In the genomic region with DNA sequence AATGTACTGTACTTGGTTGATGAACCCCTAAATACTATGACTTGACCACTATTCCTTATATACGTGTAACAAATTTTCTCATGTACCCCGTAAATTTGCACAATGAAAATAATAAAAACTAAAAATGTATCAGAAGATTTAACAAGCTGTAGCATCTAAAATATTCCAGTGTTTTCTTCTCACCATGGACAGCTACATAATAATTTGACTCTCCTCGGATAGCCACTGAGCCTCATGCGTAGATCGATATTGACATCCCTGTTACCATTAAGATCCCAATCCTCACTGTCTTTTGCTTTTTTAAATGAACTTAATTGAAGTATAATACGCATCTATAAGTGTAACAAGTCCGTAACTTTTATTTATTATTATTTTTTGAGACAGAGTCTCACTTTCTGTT, we compare ENCODE assay signal across 35 cellular contexts.
DNase-seq lines count a peak whose midpoint lies in the region; ATAC-seq, FAIRE-seq and TF ChIP-seq lines count a peak whose summit lies in the region.
"Had no signal": no experiment of that assay in that cellular context is flagged by ENCODE, and none has a peak within 500 bp of the region (broad histone marks: within the 10 kb centered on the region; RNA-seq: fewer than 3 reads in every experiment).

No MANE protein-coding gene starts in this region.

- peaks cover 3% of the 10 kb centered on the region for H3K27me3 Mint-ChIP-seq in CD8-positive, alpha-beta T cell (ENCODE audit: low read depth)
- H3K27me3 Mint-ChIP-seq: B cell had no signal

- no peak overlapping the region for H3K27ac ChIP-seq in SK-N-SH (ENCODE audit: low read depth in 2 of 2, low read length in 1 of 2)
- H3K27ac ChIP-seq in A549: no peak overlapping the region
- H3K27ac ChIP-seq in HEK293 (ENCODE audit: extremely low read depth, low read depth, low read length): no peak overlapping the region
- H3K27ac ChIP-seq in heart left ventricle: no peak overlapping the region
- no peak overlapping the region for H3K27ac ChIP-seq in CD8-positive, alpha-beta T cell (ENCODE audit: low read depth, low read length)
- H3K27ac ChIP-seq: 22Rv1; BLaER1; BLaER1 treated with 17β-estradiol and CSF1 and Interleukin-3, amounts not matched to agents 10 nM and 100 nM; C4-2B had no signal

- intact Hi-C loops in heart left ventricle (cut with DNase I): no loop called here
- intact Hi-C loops in Right ventricle myocardium inferior (cut with DNase I): no loop called here
- intact Hi-C loops in CD8-positive, alpha-beta T cell (cut with DNase I, micrococcal nuclease): no loop called here

- TF ChIP-seq CTCF in SK-N-SH (IDR thresholded peaks at IDR 0.05): no peak
- TF ChIP-seq CTCF in A549 (IDR thresholded peaks at IDR 0.05): no peak
- TF ChIP-seq CTCF in HEK293 (tag by site-specific recombination; IDR thresholded peaks at IDR 0.05): no peak
- TF ChIP-seq CTCF in heart left ventricle (IDR thresholded peaks at IDR 0.05): no peak
- no peak for TF ChIP-seq CTCF in CD8-positive, alpha-beta T cell (IDR thresholded peaks at IDR 0.05)

- no peaks in the 10 kb centered on the region for H3K79me2 ChIP-seq in SK-N-SH (ENCODE audit: insufficient read depth)

- H3F3A ChIP-seq in SK-N-SH (replicated peaks; ENCODE audit: insufficient read depth): no peaks in the 10 kb centered on the region

- H3K4me3 Mint-ChIP-seq in CD8-positive, alpha-beta T cell: no peak overlapping the region
- H3K4me3 Mint-ChIP-seq: B cell; CD14-positive monocyte; CD4-positive, alpha-beta memory T cell; CD4-positive, alpha-beta T cell; CD8-positive, alpha-beta memory T cell had no signal

- no peak for FAIRE-seq in A549 (lab: Jason Lieb, UNC)
- FAIRE-seq: A204.1, D721Med had no signal

- no peak overlapping the region for H3K4me2 ChIP-seq in SK-N-SH
- no peak overlapping the region for H3K4me2 ChIP-seq in A549
- H3K4me2 ChIP-seq: BLaER1; BLaER1 treated with 17β-estradiol and CSF1 and Interleukin-3, amounts not matched to agents 10 nM and 100 nM had no signal

- H3K36me3 Mint-ChIP-seq in CD8-positive, alpha-beta T cell: no peaks in the 10 kb centered on the region
- H3K36me3 Mint-ChIP-seq: CD14-positive monocyte; CD4-positive, alpha-beta memory T cell; CD4-positive, CD25-positive, alpha-beta regulatory T cell; CD8-positive, alpha-beta memory T cell had no signal

- ATAC-seq in SK-N-SH treated with all-trans-retinoic acid at 6 μM for 48 hours (no peak), A549 (no peak), heart left ventricle (no peak), Right ventricle myocardium inferior (no peak)
- no peak for ATAC-seq in CD8-positive, alpha-beta T cell

- H3K4me3 ChIP-seq in SK-N-SH (ENCODE audit: low read depth in 2 of 2, low read length in 1 of 2) (no peak overlapping the region), A549 (no peak overlapping the region), HEK293 (ENCODE audit: low read depth, low read length) (no peak overlapping the region), heart left ventricle (no peak overlapping the region)
- H3K4me3 ChIP-seq in CD8-positive, alpha-beta T cell (ENCODE audit: low read depth, low read length): no peak overlapping the region
- H3K4me3 ChIP-seq: BLaER1; BLaER1 treated with 17β-estradiol and CSF1 and Interleukin-3, amounts not matched to agents 10 nM and 100 nM had no signal

- H3K9me3 ChIP-seq in SK-N-SH (no peaks in the 10 kb centered on the region), A549 (no peaks in the 10 kb centered on the region), HEK293 (ENCODE audit: control insufficient read depth, insufficient read depth, low read depth, low read length) (no peaks in the 10 kb centered on the region), heart left ventricle (no peaks in the 10 kb centered on the region)
- no peaks in the 10 kb centered on the region for H3K9me3 ChIP-seq in CD8-positive, alpha-beta T cell (ENCODE audit: low read length)
- H3K9me3 ChIP-seq: BE2C, BLaER1, Caco-2 had no signal

- H3K4me1 ChIP-seq in SK-N-SH (ENCODE audit: control insufficient read depth in 1 of 2, insufficient read depth in 2 of 2, low read depth in 1 of 2, low read length in 1 of 2) (no peaks in the 10 kb centered on the region), A549 (no peaks in the 10 kb centered on the region), HEK293 (ENCODE audit: control insufficient read depth, insufficient read depth, low read length) (no peaks in the 10 kb centered on the region), heart left ventricle (no peaks in the 10 kb centered on the region)
- no peaks in the 10 kb centered on the region for H3K4me1 ChIP-seq in CD8-positive, alpha-beta T cell (ENCODE audit: insufficient read depth, low read length)
- H3K4me1 ChIP-seq: BE2C; BLaER1; BLaER1 treated with 17β-estradiol and CSF1 and Interleukin-3, amounts not matched to agents 10 nM and 100 nM; Caco-2 had no signal

- no peak overlapping the region for H3K9ac ChIP-seq in SK-N-SH
- H3K9ac ChIP-seq: BLaER1; BLaER1 treated with 17β-estradiol and CSF1 and Interleukin-3, amounts not matched to agents 10 nM and 100 nM had no signal

- no peaks in the 10 kb centered on the region for H4K20me1 ChIP-seq in SK-N-SH (ENCODE audit: insufficient read depth)
- H4K20me1 ChIP-seq: BLaER1; BLaER1 treated with 17β-estradiol and CSF1 and Interleukin-3, amounts not matched to agents 10 nM and 100 nM had no signal

- TF ChIP-seq POLR2A in A549 (IDR thresholded peaks at IDR 0.05; ENCODE audit: low read length) (no peak), heart left ventricle (IDR thresholded peaks at IDR 0.05) (no peak)

- TF ChIP-seq RAD21 in SK-N-SH (IDR thresholded peaks at IDR 0.05; ENCODE audit: low read length): no peak
- TF ChIP-seq RAD21 in A549 (conservative IDR thresholded peaks at IDR 0.05 in 1 of 2, IDR thresholded peaks at IDR 0.05 in 1 of 2): no peak
- TF ChIP-seq RAD21 in Ishikawa (IDR thresholded peaks at IDR 0.05; ENCODE audit: low read depth): no peak

- H2AFZ ChIP-seq in SK-N-SH (ENCODE audit: low read depth): no peak overlapping the region

- no peaks in the 10 kb centered on the region for H3K27me3 ChIP-seq in SK-N-SH (ENCODE audit: insufficient read depth)
- H3K27me3 ChIP-seq in heart left ventricle: peaks cover 0 to 4% (median 0%) of the 10 kb centered on the region in 9 donors
- no peaks in the 10 kb centered on the region for H3K27me3 ChIP-seq in CD8-positive, alpha-beta T cell (ENCODE audit: insufficient read depth, low read length)
- H3K27me3 ChIP-seq: BE2C; BLaER1; BLaER1 treated with 17β-estradiol and CSF1 and Interleukin-3, amounts not matched to agents 10 nM and 100 nM had no signal

- POLR2A ChIA-PET in SK-N-SH (lab: Yijun Ruan, JAX) (no interaction called here), A549 (lab: Yijun Ruan, JAX) (no interaction called here), HEK293 (lab: Yijun Ruan, JAX) (no interaction called here)
- POLR2A ChIA-PET in CD8-positive, alpha-beta T cell (lab: Charles Lee): no interaction called here

- H3K27ac Mint-ChIP-seq in CD8-positive, alpha-beta T cell: no peak overlapping the region
- H3K27ac Mint-ChIP-seq: B cell; CD14-positive monocyte; CD4-positive, alpha-beta T cell; CD4-positive, CD25-positive, alpha-beta regulatory T cell; CD8-positive, alpha-beta memory T cell had no signal

- H3K4me1 Mint-ChIP-seq in CD8-positive, alpha-beta T cell (ENCODE audit: low read depth): no peaks in the 10 kb centered on the region
- H3K4me1 Mint-ChIP-seq: CD14-positive monocyte; CD4-positive, alpha-beta memory T cell; CD4-positive, CD25-positive, alpha-beta regulatory T cell; CD8-positive, alpha-beta memory T cell had no signal

- no peaks in the 10 kb centered on the region for H3K9me3 Mint-ChIP-seq in CD8-positive, alpha-beta T cell
- H3K9me3 Mint-ChIP-seq: CD4-positive, alpha-beta T cell; CD8-positive, alpha-beta memory T cell had no signal

- H3K36me3 ChIP-seq in SK-N-SH (replicated peaks in 1 of 2; ENCODE audit: control insufficient read depth in 1 of 2, insufficient read depth in 2 of 2, low read length in 1 of 2) (no peaks in the 10 kb centered on the region), HEK293 (ENCODE audit: control insufficient read depth in 2 of 2, insufficient read depth in 1 of 2, low read length in 2 of 2) (peaks cover 0 to under 1% of the 10 kb centered on the region in 2 experiments; a peak in 2 of 3 replicates), heart left ventricle (no peaks in the 10 kb centered on the region)
- no peaks in the 10 kb centered on the region for H3K36me3 ChIP-seq in CD8-positive, alpha-beta T cell (ENCODE audit: insufficient read depth, low read length)
- H3K36me3 ChIP-seq: BE2C; BLaER1; BLaER1 treated with 17β-estradiol and CSF1 and Interleukin-3, amounts not matched to agents 10 nM and 100 nM had no signal

- TF ChIP-seq EP300 in SK-N-SH (IDR thresholded peaks at IDR 0.05; ENCODE audit: borderline replicate concordance in 1 of 2, low read depth in 1 of 2, low read length in 1 of 2): no peak
- no peak for TF ChIP-seq EP300 in A549 (IDR thresholded peaks at IDR 0.05)
- no peak for TF ChIP-seq EP300 in Ishikawa (IDR thresholded peaks at IDR 0.05; ENCODE audit: borderline replicate concordance)

- no peaks in the 10 kb centered on the region for H3K9me2 ChIP-seq in SK-N-SH

- DNase-seq in SK-N-SH: no peak
- DNase-seq in A549 (ENCODE audit: low read depth in 1 of 2, low spot score in 1 of 2): no peak
- DNase-seq in heart left ventricle: no peak
- DNase-seq in Right ventricle myocardium inferior (ENCODE audit: missing footprints): no peak
- no peak for DNase-seq in CD8-positive, alpha-beta T cell
- DNase-seq: 8988T; ACHN; AML-193; BE2C; C1 segment of cervical spinal cord; Caco-2; Calu3; CD4-positive, alpha-beta memory T cell; CD4-positive, alpha-beta T cell; CD4-positive, CD25-positive, alpha-beta regulatory T cell; CD8-positive, alpha-beta memory T cell; COR-L47; DMS 273 treated with DMSO at 0.1 percent for 48 hours; DMS153; DMS53; DMS79; DMS79 treated with DMSO at 0.1 percent for 48 hours; DND-41; EL had no signal

- WGBS in SK-N-SH (ENCODE audit: low lambda C conversion rate): 85% methylated on average over 7 of the region's 7 CpGs
- 72% methylated on average over 7 of the region's 7 CpGs for WGBS in A549 (ENCODE audit: missing lambda C conversion rate)
- WGBS in heart left ventricle, 4 donors: 70 to 94% (median 80%) methylated on average over 7 of the region's 7 CpGs

- CTCF ChIA-PET in SK-N-SH (lab: Yijun Ruan, JAX) (no interaction called here), A549 (lab: Yijun Ruan, JAX) (interaction anchor here (0.6 kb wide), 1 partner anchor 85 kb away, joined by 5 read pairs; no protein-coding TSS in a partner anchor), HEK293 (lab: Yijun Ruan, JAX) (interaction anchor here (0.6 kb wide), 1 partner anchor 21 kb away, joined by 3 read pairs; no protein-coding TSS in a partner anchor)
- CTCF ChIA-PET in CD8-positive, alpha-beta T cell (lab: Charles Lee): no interaction called here

TF ChIP-seq in SK-N-SH treated with all-trans-retinoic acid at 6 μM for 48 hours, 23 proteins besides CTCF, POLR2A, EP300 and RAD21 (continues in another document):
- TF ChIP-seq GLIS3 (CRISPR knock-in tag; IDR thresholded peaks at IDR 0.05) (no peak), ZFP30 (CRISPR knock-in tag; IDR thresholded peaks at IDR 0.05) (no peak)

TF ChIP-seq in A549, 52 proteins besides CTCF, POLR2A, EP300 and RAD21 (continues in another document):
- TF ChIP-seq BHLHE40 (IDR thresholded peaks at IDR 0.05; ENCODE audit: low read depth, low read length): no peak

TF ChIP-seq in HEK293, 187 proteins besides CTCF, POLR2A, EP300 and RAD21 (continues in another document):
- TF ChIP-seq HOXC10 (CRISPR knock-in tag; IDR thresholded peaks at IDR 0.05): no peak

TF ChIP-seq in Ishikawa, 13 proteins besides CTCF, POLR2A, EP300 and RAD21 (continues in another document):
- TF ChIP-seq CREB1 (IDR thresholded peaks at IDR 0.05; ENCODE audit: low read depth): no peak

Comparison
In these comparisons a context has a peak if more than half of its experiments do, and no peak if none do; other contexts are left out.
1. CTCF ChIA-PET loops: an anchor here in A549 (0.6 kb wide) and HEK293 (0.6 kb wide); none called in SK-N-SH and CD8-positive, alpha-beta T cell.